ENCODE assay signal across 8 cellular contexts in genomic region chr1:197902454-197903195, GRCh38. TPM values are rescaled to one million over a fixed set of nuclear protein-coding genes. Genes with fewer than 3 reads are reported as not detected.
DNase-seq lines count a peak whose midpoint lies in the region; ATAC-seq and TF ChIP-seq lines count a peak whose summit lies in the region.

C1orf53 (plus strand) TSS chr1:197902630; CDS start chr1:197902650, 20 bp downstream.

- POLR2A ChIA-PET in RWPE1 (lab: Yijun Ruan, JAX; ENCODE audit: low non-redundant PET), result interaction anchor here (0.6 to 1.6 kb wide), 6 partner anchors 8 to 338 kb away, joined by 3 to 6 read pairs (median 4); partner anchors contain the start of genes DENND1B and LHX9

- peak within 1 kb of the TSS; percentile 94 for H2AFZ ChIP-seq in KMS-11 (ENCODE audit: low read depth)
- H2AFZ ChIP-seq in neuron (ENCODE audit: low read depth, low read length), result peak within 1 kb of the TSS; percentile 98

- H3K27me3 ChIP-seq in KMS-11 (ENCODE audit: insufficient read depth, low read depth), result no peaks in the 10 kb centered on the region
- peaks cover 44% of the 10 kb centered on the region for H3K27me3 ChIP-seq in neuron (ENCODE audit: insufficient read depth, low read length)

- peak within 1 kb of the TSS; percentile 95 for H3K27ac ChIP-seq in KMS-11
- H3K27ac ChIP-seq in RWPE1, result peak within 1 kb of the TSS; percentile 91

- H3K9ac ChIP-seq in KMS-11, result peak within 1 kb of the TSS; percentile 98

- H4K20me1 ChIP-seq in KMS-11 (ENCODE audit: insufficient read depth), result no peaks in the 10 kb centered on the region

- H3K9me3 ChIP-seq in neuron (ENCODE audit: low read length), result peaks cover 2% of the 10 kb centered on the region

- ATAC-seq in GM21825 (IDR thresholded peaks at IDR 0.05; ENCODE audit: unreplicated experiment), result peak; percentile 97

- H3K4me1 ChIP-seq in KMS-11 (ENCODE audit: low read depth, poor library complexity, severe bottlenecking) (peaks cover 16% of the 10 kb centered on the region), neuron (ENCODE audit: insufficient read depth, low read length) (peaks cover 8% of the 10 kb centered on the region)

- no peaks in the 10 kb centered on the region for H3K79me2 ChIP-seq in KMS-11 (ENCODE audit: insufficient read depth, low read depth)

- H3K36me3 ChIP-seq in KMS-11 (ENCODE audit: insufficient read depth), result no peaks in the 10 kb centered on the region
- H3K36me3 ChIP-seq in neuron (ENCODE audit: insufficient read depth, low read length), result no peaks in the 10 kb centered on the region

- DNase-seq in Daoy (ENCODE audit: low read depth) (peak; percentile 94), RWPE1 (ENCODE audit: low spot score) (peak; percentile 98), fibroblast of villous mesenchyme (ENCODE audit: low read depth) (peak; percentile 83), stromal cell of bone marrow (ENCODE audit: low read depth) (peak; percentile 75)
- peak; percentile 92 for DNase-seq in activated effector memory CD4-positive, alpha-beta T cell treated with anti-CD3 and anti-CD28 coated beads, Interleukin-2, amount 50 U/mL, for 16 hours

- CTCF ChIA-PET in RWPE1 (lab: Yijun Ruan, JAX), result interaction anchor here (0.7 to 2.9 kb wide), 6 partner anchors 13 to 209 kb away, joined by 3 to 19 read pairs (median 3); no protein-coding TSS in a partner anchor

- TF ChIP-seq CTCF in KMS-11 (conservative IDR thresholded peaks at IDR 0.05; ENCODE audit: low read depth, low read length), result 0 out of 2 replicates have a peak, but pooled peaks have one; percentile 12
- no peak for TF ChIP-seq CTCF in RWPE1 (conservative IDR thresholded peaks at IDR 0.05; ENCODE audit: low read depth)
- TF ChIP-seq CTCF in fibroblast of villous mesenchyme (IDR thresholded peaks at IDR 0.05; ENCODE audit: insufficient read depth, low read depth, low read length), result no peak

- H3K4me2 ChIP-seq in KMS-11, result peak within 1 kb of the TSS; percentile 91

- H3K4me3 ChIP-seq in KMS-11 (IDR thresholded peaks at IDR 0.05; ENCODE audit: insufficient read depth, low read depth, low read length) (peak within 1 kb of the TSS; percentile 94), fibroblast of villous mesenchyme (ENCODE audit: low read depth, low read length) (peak within 1 kb of the TSS; percentile 80), neuron (ENCODE audit: low read length) (peak within 1 kb of the TSS; percentile 94)

RNA-seq across cellular contexts. Expression of gene C1orf53, which starts in this region (rescaled TPM):
- total RNA-seq in Daoy (2014; rRNA removed; shearing (Covaris generic)), result 18.8 and 28.6 TPM in 2 replicates
- 5.6 and 8.1 TPM in 2 replicates for total RNA-seq in fibroblast of villous mesenchyme

Comparison
In these comparisons a context has a peak if more than half of its experiments do, and no peak if none do; other contexts are left out.
1. Peak in every context shown above with its lines: DNase-seq, ATAC-seq, H3K4me3 ChIP-seq and H3K27ac ChIP-seq.